19 cellular contexts compared by ENCODE assay signal in the genomic region with DNA sequence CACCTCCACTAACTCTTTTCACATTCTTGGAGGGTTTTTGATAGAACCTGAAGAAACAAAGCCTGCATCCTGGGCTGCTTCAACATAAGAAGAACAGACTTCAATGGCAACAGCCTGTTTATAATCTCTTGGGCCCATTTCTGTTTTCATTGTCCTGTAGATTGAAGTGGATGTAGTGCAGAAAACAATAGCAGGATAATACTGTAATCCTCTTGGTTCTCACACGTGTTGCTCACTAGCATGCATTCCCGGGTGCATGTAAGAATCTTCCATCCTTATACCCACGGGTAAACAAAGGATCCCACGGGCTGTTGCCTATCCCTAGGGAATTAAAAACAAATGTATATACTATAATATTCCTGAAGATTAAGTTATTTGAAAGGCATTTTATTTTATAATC.
DNase-seq lines count a peak whose midpoint lies in the region; ATAC-seq and TF ChIP-seq lines count a peak whose summit lies in the region.
"Had no signal": no experiment of that assay in that cellular context is flagged by ENCODE, and none has a peak within 500 bp of the region (broad histone marks: within the 10 kb centered on the region; RNA-seq: fewer than 3 reads in every experiment).

No MANE protein-coding gene starts in this region.

- H3K9me3 Mint-ChIP-seq in brain = peaks cover 0 to 4% (median 3%) of the 10 kb centered on the region in 5 experiments
- H3K9me3 Mint-ChIP-seq in mesothelial cell of epicardium = no peaks in the 10 kb centered on the region
- H3K9me3 Mint-ChIP-seq in type B pancreatic cell = no peaks in the 10 kb centered on the region
- H3K9me3 Mint-ChIP-seq: activated naive CD4-positive, alpha-beta T cell treated with anti-CD3 and anti-CD28 coated beads for 36 hours; stimulated activated naive B cell treated with anti-CD40 and anti-IgM and Interleukin-4, amounts not matched to agents 10 μg/mL and 1 μg/mL and 100 μg/mL, for 72 hours had no signal

- CTCF ChIA-PET in A673 (lab: Charles Lee) = no interaction called here

- DNase-seq in heart left ventricle (no peak), left cardiac atrium (no peak), mesothelial cell of epicardium (ENCODE audit: low spot score in 2 of 2, unreplicated experiment in 2 of 2) (no peak), type B pancreatic cell (ENCODE audit: extremely low spot score, unreplicated experiment) (no peak), A673 (ENCODE audit: low spot score) (no peak), medulla oblongata (ENCODE audit: extremely low spot score) (no peak)
- DNase-seq in stimulated activated naive CD8-positive, alpha-beta T cell treated with anti-CD3 and anti-CD28 coated beads, Interleukin-15, Interleukin-2, amounts not matched to agents 100 U/mL and 50 U/mL, for 24 hours = no peak
- DNase-seq: activated CD4-positive, alpha-beta memory T cell treated with anti-CD3 and anti-CD28 coated beads, Interleukin-2, amount 10 ng/mL, durations not matched to agents 7 days and 5 days; activated naive CD4-positive, alpha-beta T cell treated with anti-CD3 and anti-CD28 coated beads for 36 hours; activated T-cell treated with anti-CD3 and anti-CD28 coated beads, Interleukin-2, amount 50 U/mL, for 1 hour; NCI-H1105 treated with DMSO at 0.1 percent for 48 hours; stimulated activated naive B cell treated with anti-CD40 and anti-IgM and Interleukin-4, amounts not matched to agents 10 μg/mL and 1 μg/mL and 100 μg/mL, for 72 hours; transverse colon had no signal

- H3K4me3 Mint-ChIP-seq in brain (peak overlapping the region in 1 of 5 experiments; percentile 60), mesothelial cell of epicardium (no peak overlapping the region), type B pancreatic cell (no peak overlapping the region)
- H3K4me3 Mint-ChIP-seq: activated CD4-positive, alpha-beta memory T cell treated with anti-CD3 and anti-CD28 coated beads, Interleukin-2, amount 10 ng/mL, durations not matched to agents 7 days and 5 days; activated naive CD4-positive, alpha-beta T cell treated with anti-CD3 and anti-CD28 coated beads for 36 hours; dendritic cell treated with granulocyte-macrophage colony-stimulating factor and Interleukin-4, amounts not matched to agents 40 ng/mL and 50 ng/mL, for 4 days; natural killer cell treated with Interleukin-12 subunit alpha and Interleukin-12 subunit beta and Interleukin-15 and Interleukin-18, amount 100 ng/mL, for 72 hours; stimulated activated naive B cell treated with anti-CD40 and anti-IgM and Interleukin-4, amounts not matched to agents 10 μg/mL and 1 μg/mL and 100 μg/mL, for 72 hours had no signal

- TF ChIP-seq CTCF in heart left ventricle (IDR thresholded peaks at IDR 0.05) (no peak), brain (conservative IDR thresholded peaks at IDR 0.05) (no peak), mesothelial cell of epicardium (IDR thresholded peaks at IDR 0.05; ENCODE audit: unreplicated experiment) (no peak), type B pancreatic cell (conservative IDR thresholded peaks at IDR 0.05) (no peak), A673 (conservative IDR thresholded peaks at IDR 0.05; ENCODE audit: low read depth, low read length) (no peak)

- H3K4me1 ChIP-seq in heart left ventricle (peaks cover 7 to 46% (median 22%) of the 10 kb centered on the region in 12 donors), A673 (ENCODE audit: insufficient read depth, low read length, poor library complexity, severe bottlenecking) (no peaks in the 10 kb centered on the region)
- H3K4me1 ChIP-seq: body of pancreas, transverse colon had no signal

- H3K4me1 Mint-ChIP-seq in brain = peaks cover 47% of the 10 kb centered on the region
- peaks cover 29% of the 10 kb centered on the region for H3K4me1 Mint-ChIP-seq in mesothelial cell of epicardium
- H3K4me1 Mint-ChIP-seq in type B pancreatic cell (ENCODE audit: unreplicated experiment) = peaks cover 26% of the 10 kb centered on the region
- H3K4me1 Mint-ChIP-seq: activated CD4-positive, alpha-beta memory T cell treated with anti-CD3 and anti-CD28 coated beads, Interleukin-2, amount 10 ng/mL, durations not matched to agents 7 days and 5 days; stimulated activated naive B cell treated with anti-CD40 and anti-IgM and Interleukin-4, amounts not matched to agents 10 μg/mL and 1 μg/mL and 100 μg/mL, for 72 hours had no signal

- no peak for TF ChIP-seq POLR2A in heart left ventricle (IDR thresholded peaks at IDR 0.05)

- H3K27ac ChIP-seq in heart left ventricle (peak overlapping the region in 11 of 12 donors; percentile 46 to 79 (median 62)), A673 (ENCODE audit: low read depth, low read length, poor library complexity, severe bottlenecking) (no peak overlapping the region)
- H3K27ac ChIP-seq: body of pancreas, C4-2B, transverse colon had no signal

- H3K9me3 ChIP-seq in heart left ventricle (no peaks in the 10 kb centered on the region), A673 (ENCODE audit: low read depth, low read length, poor library complexity, severe bottlenecking) (no peaks in the 10 kb centered on the region)
- H3K9me3 ChIP-seq: body of pancreas, transverse colon had no signal

- H3K27me3 Mint-ChIP-seq in brain = no peaks in the 10 kb centered on the region
- no peaks in the 10 kb centered on the region for H3K27me3 Mint-ChIP-seq in mesothelial cell of epicardium (ENCODE audit: low read depth)
- no peaks in the 10 kb centered on the region for H3K27me3 Mint-ChIP-seq in type B pancreatic cell
- H3K27me3 Mint-ChIP-seq: activated CD4-positive, alpha-beta memory T cell treated with anti-CD3 and anti-CD28 coated beads, Interleukin-2, amount 10 ng/mL, durations not matched to agents 7 days and 5 days; dendritic cell treated with granulocyte-macrophage colony-stimulating factor and Interleukin-4, amounts not matched to agents 40 ng/mL and 50 ng/mL, for 4 days; natural killer cell treated with Interleukin-12 subunit alpha and Interleukin-12 subunit beta and Interleukin-15 and Interleukin-18, amount 100 ng/mL, for 72 hours; stimulated activated naive B cell treated with anti-CD40 and anti-IgM and Interleukin-4, amounts not matched to agents 10 μg/mL and 1 μg/mL and 100 μg/mL, for 72 hours had no signal

- H3K36me3 Mint-ChIP-seq in brain = no peaks in the 10 kb centered on the region
- no peaks in the 10 kb centered on the region for H3K36me3 Mint-ChIP-seq in mesothelial cell of epicardium
- no peaks in the 10 kb centered on the region for H3K36me3 Mint-ChIP-seq in type B pancreatic cell
- H3K36me3 Mint-ChIP-seq: stimulated activated naive B cell treated with anti-CD40 and anti-IgM and Interleukin-4, amounts not matched to agents 10 μg/mL and 1 μg/mL and 100 μg/mL, for 72 hours had no signal

- intact Hi-C loops in heart left ventricle (cut with DNase I) = no loop called here
- intact Hi-C loops in left cardiac atrium (cut with DNase I) = no loop called here
- intact Hi-C loops in A673 (cut with micrococcal nuclease; ENCODE audit: unreplicated experiment) = no loop called here

- H3K27ac Mint-ChIP-seq in brain (peak overlapping the region in 4 of 5 experiments; percentile 7 to 95 (median 76)), mesothelial cell of epicardium (peak overlapping the region; percentile 92), type B pancreatic cell (peak overlapping the region; percentile 13)
- H3K27ac Mint-ChIP-seq: activated CD4-positive, alpha-beta memory T cell treated with anti-CD3 and anti-CD28 coated beads, Interleukin-2, amount 10 ng/mL, durations not matched to agents 7 days and 5 days; activated naive CD4-positive, alpha-beta T cell treated with anti-CD3 and anti-CD28 coated beads for 36 hours; dendritic cell treated with granulocyte-macrophage colony-stimulating factor and Interleukin-4, amounts not matched to agents 40 ng/mL and 50 ng/mL, for 4 days; natural killer cell treated with Interleukin-12 subunit alpha and Interleukin-12 subunit beta and Interleukin-15 and Interleukin-18, amount 100 ng/mL, for 72 hours; stimulated activated naive B cell treated with anti-CD40 and anti-IgM and Interleukin-4, amounts not matched to agents 10 μg/mL and 1 μg/mL and 100 μg/mL, for 72 hours had no signal

- WGBS in heart left ventricle, 4 donors = 61 to 64% (median 62%) methylated on average over 4 of the region's 4 CpGs

- H3K4me3 ChIP-seq in heart left ventricle (no peak overlapping the region), A673 (ENCODE audit: low read depth, low read length, poor library complexity, severe bottlenecking) (no peak overlapping the region)
- H3K4me3 ChIP-seq: body of pancreas, lung, transverse colon had no signal

- POLR2A ChIA-PET in A673 (lab: Charles Lee; ENCODE audit: low non-redundant PET) = no interaction called here

- no peak for ATAC-seq in heart left ventricle
- ATAC-seq in left cardiac atrium = no peak
- ATAC-seq in stimulated activated naive CD8-positive, alpha-beta T cell treated with anti-CD3 and anti-CD28 coated beads, Interleukin-15, Interleukin-2, amounts not matched to agents 100 U/mL and 50 U/mL, for 24 hours = no peak
- ATAC-seq: body of pancreas; natural killer cell treated with Interleukin-12 subunit alpha and Interleukin-12 subunit beta and Interleukin-15 and Interleukin-18, amount 100 ng/mL, for 72 hours; stimulated activated naive B cell treated with anti-CD40 and anti-IgM and Interleukin-4, amounts not matched to agents 10 μg/mL and 1 μg/mL and 100 μg/mL, for 72 hours had no signal

- no TSS peak for BruUV-seq in A673 (replicated peaks; lab: Mats Ljungman, UMichigan)

- no peaks in the 10 kb centered on the region for H3K27me3 ChIP-seq in heart left ventricle
- H3K27me3 ChIP-seq in A673 (replicated peaks; ENCODE audit: insufficient read depth, low read depth, low read length, poor library complexity) = no peaks in the 10 kb centered on the region
- H3K27me3 ChIP-seq: body of pancreas, transverse colon had no signal

- H3K36me3 ChIP-seq in heart left ventricle (no peaks in the 10 kb centered on the region), A673 (ENCODE audit: insufficient read depth, low read length, poor library complexity, severe bottlenecking) (no peaks in the 10 kb centered on the region)
- H3K36me3 ChIP-seq: transverse colon had no signal

Comparison
In these comparisons a context has a peak if more than half of its experiments do, and no peak if none do; other contexts are left out.
1. H3K27ac Mint-ChIP-seq: peak in every context shown above with its lines; median percentile 92 in mesothelial cell of epicardium; 76 in brain; 13 in type B pancreatic cell.